8 cellular contexts compared by ENCODE assay signal in genomic region chr21:39518055-39518844, GRCh38.
A peak's percentile ranks its signal among the peaks of the same experiment; 100 is the strongest.
DNase-seq lines count a peak whose midpoint lies in the region; ATAC-seq and TF ChIP-seq lines count a peak whose summit lies in the region.

No MANE protein-coding gene starts in this region.

- no peaks in the 10 kb centered on the region for H3K9me3 Mint-ChIP-seq in activated CD4-positive, alpha-beta T cell treated with anti-CD3 and anti-CD28 coated beads for 36 hours (ENCODE audit: low read depth)
- no peaks in the 10 kb centered on the region for H3K9me3 Mint-ChIP-seq in stimulated activated memory B cell treated with anti-CD40 and anti-IgM and Interleukin-4, amounts not matched to agents 10 μg/mL and 1 μg/mL and 100 μg/mL, for 72 hours

- H3K27me3 Mint-ChIP-seq in activated CD4-positive, alpha-beta T cell treated with anti-CD3 and anti-CD28 coated beads for 36 hours: no peaks in the 10 kb centered on the region
- H3K27me3 Mint-ChIP-seq in stimulated activated memory B cell treated with anti-CD40 and anti-IgM and Interleukin-4, amounts not matched to agents 10 μg/mL and 1 μg/mL and 100 μg/mL, for 72 hours: peaks cover 8% of the 10 kb centered on the region

- no peaks in the 10 kb centered on the region for H3K36me3 Mint-ChIP-seq in activated CD4-positive, alpha-beta T cell treated with anti-CD3 and anti-CD28 coated beads for 36 hours (ENCODE audit: low read depth)
- no peaks in the 10 kb centered on the region for H3K36me3 Mint-ChIP-seq in stimulated activated memory B cell treated with anti-CD40 and anti-IgM and Interleukin-4, amounts not matched to agents 10 μg/mL and 1 μg/mL and 100 μg/mL, for 72 hours

- H3K4me1 Mint-ChIP-seq in activated CD4-positive, alpha-beta T cell treated with anti-CD3 and anti-CD28 coated beads for 36 hours: no peaks in the 10 kb centered on the region
- no peaks in the 10 kb centered on the region for H3K4me1 Mint-ChIP-seq in stimulated activated memory B cell treated with anti-CD40 and anti-IgM and Interleukin-4, amounts not matched to agents 10 μg/mL and 1 μg/mL and 100 μg/mL, for 72 hours

- H3K27ac ChIP-seq in 22Rv1: no peak overlapping the region

- POLR2A ChIA-PET in activated CD4-positive, alpha-beta T cell treated with anti-CD3 and anti-CD28 coated beads for 36 hours (lab: Charles Lee): no interaction called here

- TF ChIP-seq CTCF in 22Rv1 (IDR thresholded peaks at IDR 0.05): peak; percentile 88
- peak; percentile 66; the same call in 1 of the 2 replicates for TF ChIP-seq CTCF in GM12875 (IDR thresholded peaks at IDR 0.05; ENCODE audit: borderline replicate concordance, insufficient read depth, low read depth, low read length)

- no peak overlapping the region for H3K27ac Mint-ChIP-seq in activated CD4-positive, alpha-beta T cell treated with anti-CD3 and anti-CD28 coated beads for 36 hours
- H3K27ac Mint-ChIP-seq in stimulated activated memory B cell treated with anti-CD40 and anti-IgM and Interleukin-4, amounts not matched to agents 10 μg/mL and 1 μg/mL and 100 μg/mL, for 72 hours: no peak overlapping the region

- H3K4me3 Mint-ChIP-seq in activated CD4-positive, alpha-beta T cell treated with anti-CD3 and anti-CD28 coated beads for 36 hours: no peak overlapping the region
- no peak overlapping the region for H3K4me3 Mint-ChIP-seq in stimulated activated memory B cell treated with anti-CD40 and anti-IgM and Interleukin-4, amounts not matched to agents 10 μg/mL and 1 μg/mL and 100 μg/mL, for 72 hours

- intact Hi-C loops in activated CD4-positive, alpha-beta T cell treated with anti-CD3 and anti-CD28 coated beads for 36 hours (cut with DNase I, micrococcal nuclease): loop anchor here (1.0 to 5.0 kb wide), 2 partner anchors 197 to 604 kb away; no protein-coding TSS in a partner anchor

- ATAC-seq in HG03342 (IDR thresholded peaks at IDR 0.05; ENCODE audit: unreplicated experiment): peak; percentile 72
- ATAC-seq in activated CD4-positive, alpha-beta T cell treated with anti-CD3 and anti-CD28 coated beads for 36 hours: peak; percentile 60
- peak; percentile 78 for ATAC-seq in stimulated activated memory B cell treated with anti-CD40 and anti-IgM and Interleukin-4, amounts not matched to agents 10 μg/mL and 1 μg/mL and 100 μg/mL, for 72 hours

- CTCF ChIA-PET in activated CD4-positive, alpha-beta T cell treated with anti-CD3 and anti-CD28 coated beads for 36 hours (lab: Charles Lee): interaction anchor here (0.6 to 2.0 kb wide), 20 partner anchors 10 to 1031 kb away, joined by 3 to 33 read pairs (median 3); no protein-coding TSS in a partner anchor

- DNase-seq in NCI-H460 (ENCODE audit: extremely low read depth, low read depth): peak; percentile 46
- peak; percentile 66 for DNase-seq in activated CD4-positive, alpha-beta T cell treated with anti-CD3 and anti-CD28 coated beads for 36 hours
- DNase-seq in effector CD8-positive, alpha-beta T cell (lab: John Stamatoyannopoulos, UW): peak; percentile 2
- DNase-seq in lung microvascular endothelial cell (ENCODE audit: low read depth in 2 of 2): peak; percentile 43 to 61

- no peak overlapping the region for H3K4me3 ChIP-seq in GM12875 (ENCODE audit: low read depth, low read length)

Comparison
In these comparisons a context has a peak if more than half of its experiments do, and no peak if none do; other contexts are left out.
1. DNase-seq: peak in every context shown above with its lines; median percentile 66 in activated CD4-positive, alpha-beta T cell treated with anti-CD3 and anti-CD28 coated beads for 36 hours; 52 in lung microvascular endothelial cell; 46 in NCI-H460; 2 in effector CD8-positive, alpha-beta T cell.